Comparison of ENCODE assay signal across 9 cellular contexts in the genomic region with DNA sequence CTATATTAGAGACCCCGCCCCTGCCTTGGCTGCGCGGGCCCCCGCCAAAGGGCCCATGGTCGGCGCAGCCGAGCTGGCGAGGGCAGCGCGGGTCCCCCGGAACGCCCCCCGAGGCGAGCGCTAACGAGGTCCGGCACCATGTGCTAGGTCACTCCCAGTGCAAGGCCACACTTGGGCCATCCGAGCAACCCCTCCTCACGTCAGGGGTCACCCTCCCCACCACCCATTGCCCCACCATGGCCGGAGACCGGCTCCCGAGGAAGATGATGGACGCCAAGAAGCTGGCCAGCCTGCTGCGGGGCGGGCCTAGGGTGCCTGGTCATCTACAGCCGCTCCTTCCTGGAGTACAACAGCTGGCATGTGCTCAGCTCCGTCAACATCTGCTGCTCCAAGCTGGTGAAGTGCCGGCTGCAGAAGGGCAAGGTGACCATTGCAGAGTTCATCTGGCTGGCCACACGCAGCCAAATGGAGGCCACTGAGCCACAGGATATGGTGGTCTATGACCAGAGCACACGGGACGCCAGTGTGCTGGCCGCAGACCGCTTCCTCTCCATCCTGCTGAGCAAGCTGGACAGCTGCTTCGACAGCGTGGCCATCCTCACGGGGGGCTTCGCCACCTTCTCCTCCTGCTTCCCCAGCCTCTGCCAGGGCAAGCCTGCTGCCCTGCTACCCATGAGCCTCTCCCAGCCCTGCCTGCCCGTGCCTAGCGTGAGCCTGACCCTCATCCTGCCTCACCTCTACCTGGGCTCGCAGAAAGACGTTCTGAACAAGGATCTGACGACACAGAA. TPM values are rescaled to one million over a fixed set of nuclear protein-coding genes. Genes with fewer than 3 reads are reported as not detected.
A peak's percentile ranks its signal among the peaks of the same experiment; 100 is the strongest.
DNase-seq lines count a peak whose midpoint lies in the region; ATAC-seq, FAIRE-seq and TF ChIP-seq lines count a peak whose summit lies in the region.
"Had no signal": no experiment of that assay in that cellular context is flagged by ENCODE, and none has a peak within 500 bp of the region (broad histone marks: within the 10 kb centered on the region; RNA-seq: fewer than 3 reads in every experiment).

No MANE protein-coding gene starts in this region.

- no peaks in the 10 kb centered on the region for H4K20me1 ChIP-seq in HCT116 (ENCODE audit: insufficient read depth)

- H3K9me3 Mint-ChIP-seq in neural crest cell = no peaks in the 10 kb centered on the region

- TF ChIP-seq CTCF in HCT116 (IDR thresholded peaks at IDR 0.05 in 2 of 3, conservative IDR thresholded peaks at IDR 0.05 in 1 of 3; ENCODE audit: borderline replicate concordance in 1 of 3, insufficient read depth in 1 of 3, low read depth in 2 of 3, low read length in 2 of 3) (no peak), neural crest cell (conservative IDR thresholded peaks at IDR 0.05) (no peak)

- H3K4me1 ChIP-seq in HCT116 (ENCODE audit: control insufficient read depth in 1 of 2, insufficient read depth in 2 of 2, low read length in 2 of 2) = peaks cover 0 to 6% of the 10 kb centered on the region in 2 experiments; a peak in 2 of 4 replicates
- H3K4me1 ChIP-seq in adipocyte (ENCODE audit: control insufficient read depth, insufficient read depth, low read length) = peaks cover 11% of the 10 kb centered on the region
- H3K4me1 ChIP-seq: SJSA1 had no signal

- CTCF ChIA-PET in HCT116 (lab: Charles Lee) = no interaction called here

- POLR2A ChIA-PET in HCT116 (lab: Charles Lee) = interaction anchor here (3.7 kb wide), 1 partner anchor 12 kb away, joined by 36 read pairs; a partner anchor contains a TSS

- H2AFZ ChIP-seq in HCT116 (ENCODE audit: low read depth, low read length, poor library complexity, severe bottlenecking) = no peak overlapping the region

- RAD21 ChIA-PET in HCT116 (lab: Charles Lee; ENCODE audit: low non-redundant PET in 1 of 2, low total read pairs in 2 of 2, uncharacterized antibody in 2 of 2, unreplicated experiment in 2 of 2) = no interaction called here

- FAIRE-seq in RCC 7860 (lab: Jason Lieb, UNC) = no peak

- no TSS peak for BruUV-seq in HCT116 (replicated peaks; lab: Mats Ljungman, UMichigan)

- H3K36me3 ChIP-seq in HCT116 (ENCODE audit: control insufficient read depth in 1 of 2, insufficient read depth in 2 of 2, low read length in 2 of 2) = peaks cover 0 to 4% of the 10 kb centered on the region in 2 experiments; a peak in 3 of 4 replicates
- peaks cover 21% of the 10 kb centered on the region for H3K36me3 ChIP-seq in adipocyte (ENCODE audit: control insufficient read depth, insufficient read depth, low read length, severe bottlenecking)

- ATAC-seq in HCT116 = no peak

- H3K27ac Mint-ChIP-seq in neural crest cell (ENCODE audit: unreplicated experiment) = peak overlapping the region; percentile 71

- peaks cover 23% of the 10 kb centered on the region for H3K79me2 ChIP-seq in HCT116 (ENCODE audit: insufficient read depth, low read length)

- no peak overlapping the region for H3K27ac ChIP-seq in HCT116 (ENCODE audit: low read depth, low read length)
- H3K27ac ChIP-seq: SJSA1 had no signal

- peaks cover 4% of the 10 kb centered on the region for H3K36me3 Mint-ChIP-seq in neural crest cell (ENCODE audit: low read depth)

- DNase-seq in HCT116 (ENCODE audit: low read depth, low spot score) = no peak
- DNase-seq in adipocyte (ENCODE audit: low read depth) = no peak
- no peak for DNase-seq in neural crest cell (ENCODE audit: low read depth, low spot score)
- DNase-seq in RCC 7860 (ENCODE audit: low spot score) = no peak
- no peak for DNase-seq in stimulated activated CD4-positive, alpha-beta T cell treated with anti-CD3 and anti-CD28 coated beads, Interleukin-4, amount 100 ng/mL, for 4 hours
- no peak for DNase-seq in D341Med (ENCODE audit: low spot score)
- DNase-seq: amygdala, KG1 had no signal

- H3K9ac ChIP-seq in HCT116 (ENCODE audit: low read length) (no peak overlapping the region), adipocyte (ENCODE audit: low read length) (peak overlapping the region; percentile 94)

- peak overlapping the region in 1 of 2 experiments; percentile 95; a peak in 1 of 4 replicates for H3K4me3 ChIP-seq in HCT116 (replicated peaks in 1 of 2; ENCODE audit: low read depth in 1 of 2, low read length in 2 of 2)
- H3K4me3 ChIP-seq in adipocyte (ENCODE audit: low read length) = peak overlapping the region; percentile 98

- intact Hi-C loops in HCT116 (cut with micrococcal nuclease) = no loop called here

- H3K9me2 ChIP-seq in HCT116 (ENCODE audit: insufficient read depth) = no peaks in the 10 kb centered on the region

- H3K4me1 Mint-ChIP-seq in neural crest cell = peaks cover 17% of the 10 kb centered on the region

- peak overlapping the region; percentile 91; the same call in 1 of the 2 replicates for H3K4me2 ChIP-seq in HCT116 (ENCODE audit: low read length)

- H3K4me3 Mint-ChIP-seq in neural crest cell = peak overlapping the region; percentile 99

- TF ChIP-seq POLR2A in HCT116 (IDR thresholded peaks at IDR 0.05; ENCODE audit: borderline replicate concordance, extremely low read depth, insufficient read depth, insufficient read length) = no peak

- no peaks in the 10 kb centered on the region for H3K9me3 ChIP-seq in HCT116 (ENCODE audit: control insufficient read depth in 1 of 2, insufficient read depth in 1 of 2, low read depth in 1 of 2, low read length in 2 of 2)
- H3K9me3 ChIP-seq in adipocyte (ENCODE audit: control insufficient read depth, low read length) = no peaks in the 10 kb centered on the region
- H3K9me3 ChIP-seq: SJSA1 had no signal

- H3K27me3 Mint-ChIP-seq in neural crest cell (ENCODE audit: low read depth) = no peaks in the 10 kb centered on the region

- H3K27me3 ChIP-seq in HCT116 (ENCODE audit: insufficient read depth, low read length) (no peaks in the 10 kb centered on the region), adipocyte (replicated peaks; ENCODE audit: control insufficient read depth, insufficient read depth, low read length) (no peaks in the 10 kb centered on the region)
- H3K27me3 ChIP-seq: SJSA1 had no signal

- no peak for TF ChIP-seq RAD21 in HCT116 (IDR thresholded peaks at IDR 0.05; ENCODE audit: low read depth)

TF ChIP-seq in HCT116, 20 proteins besides CTCF, POLR2A, EP300 and RAD21:
- TF ChIP-seq ZNF274 (IDR thresholded peaks at IDR 0.05; ENCODE audit: low read depth, low read length) (no peak), POLR2AphosphoS5 (IDR thresholded peaks at IDR 0.05; ENCODE audit: low read depth, low read length) (no peak), EZH2phosphoT487 (IDR thresholded peaks at IDR 0.05; ENCODE audit: borderline replicate concordance) (no peak), SP1 (IDR thresholded peaks at IDR 0.05; ENCODE audit: low read depth) (no peak), CBX3 (IDR thresholded peaks at IDR 0.05; ENCODE audit: low read depth) (no peak), FOSL1 (IDR thresholded peaks at IDR 0.05; ENCODE audit: low read depth) (no peak), EGR1 (IDR thresholded peaks at IDR 0.05; ENCODE audit: low read depth) (no peak), ZFX (IDR thresholded peaks at IDR 0.05) (no peak), YY1 (IDR thresholded peaks at IDR 0.05; ENCODE audit: extremely low read depth, insufficient replicate concordance, low read depth, low read length) (no peak), ELF1 (IDR thresholded peaks at IDR 0.05; ENCODE audit: borderline replicate concordance, low read depth) (no peak)
- TF ChIP-seq, protein P1, sequence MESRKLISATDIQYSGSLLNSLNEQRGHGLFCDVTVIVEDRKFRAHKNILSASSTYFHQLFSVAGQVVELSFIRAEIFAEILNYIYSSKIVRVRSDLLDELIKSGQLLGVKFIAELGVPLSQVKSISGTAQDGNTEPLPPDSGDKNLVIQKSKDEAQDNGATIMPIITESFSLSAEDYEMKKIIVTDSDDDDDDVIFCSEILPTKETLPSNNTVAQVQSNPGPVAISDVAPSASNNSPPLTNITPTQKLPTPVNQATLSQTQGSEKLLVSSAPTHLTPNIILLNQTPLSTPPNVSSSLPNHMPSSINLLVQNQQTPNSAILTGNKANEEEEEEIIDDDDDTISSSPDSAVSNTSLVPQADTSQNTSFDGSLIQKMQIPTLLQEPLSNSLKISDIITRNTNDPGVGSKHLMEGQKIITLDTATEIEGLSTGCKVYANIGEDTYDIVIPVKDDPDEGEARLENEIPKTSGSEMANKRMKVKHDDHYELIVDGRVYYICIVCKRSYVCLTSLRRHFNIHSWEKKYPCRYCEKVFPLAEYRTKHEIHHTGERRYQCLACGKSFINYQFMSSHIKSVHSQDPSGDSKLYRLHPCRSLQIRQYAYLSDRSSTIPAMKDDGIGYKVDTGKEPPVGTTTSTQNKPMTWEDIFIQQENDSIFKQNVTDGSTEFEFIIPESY (IDR thresholded peaks at IDR 0.05; ENCODE audit: extremely low read depth, insufficient replicate concordance, low read length) = no peak
- TF ChIP-seq, protein P2, sequence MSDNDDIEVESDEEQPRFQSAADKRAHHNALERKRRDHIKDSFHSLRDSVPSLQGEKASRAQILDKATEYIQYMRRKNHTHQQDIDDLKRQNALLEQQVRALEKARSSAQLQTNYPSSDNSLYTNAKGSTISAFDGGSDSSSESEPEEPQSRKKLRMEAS (IDR thresholded peaks at IDR 0.05) = no peak

RNA-seq across cellular contexts. Expression of a gene that starts 12.4 kb away (rescaled TPM):
- 60.9 TPM for total RNA-seq in HCT116 (2021; ENCODE audit: unreplicated experiment)
- polyA plus RNA-seq in HCT116 (2012) = 48.6 and 50.9 TPM in 2 replicates
- total RNA-seq in neural crest cell = 81.4 and 85.9 TPM in 2 replicates

RNA-seq across cellular contexts. Expression of a gene that starts 33.9 kb away (rescaled TPM):
- 7.5 TPM for total RNA-seq in HCT116 (2021; ENCODE audit: unreplicated experiment)
- polyA plus RNA-seq in HCT116 (2012) = 4.4 and 4.5 TPM in 2 replicates
- 8.8 TPM in 2 replicates for total RNA-seq in neural crest cell

RNA-seq across cellular contexts. Expression of a gene that starts 50.1 kb away (rescaled TPM):
- 36.6 TPM for total RNA-seq in HCT116 (2021; ENCODE audit: unreplicated experiment)
- 37.4 and 50.5 TPM in 2 replicates for polyA plus RNA-seq in HCT116 (2012)
- 34.8 and 38.9 TPM in 2 replicates for total RNA-seq in neural crest cell

RNA-seq across cellular contexts. Expression of a gene that starts 53.6 kb away (rescaled TPM):
- total RNA-seq in HCT116 (2021; ENCODE audit: unreplicated experiment) (49.9 TPM), neural crest cell (74.9 and 75.7 TPM in 2 replicates)
- polyA plus RNA-seq in HCT116 (2012) = 48.5 and 63.4 TPM in 2 replicates
